ENCODE assay signal across 8 cellular contexts in the genomic region with DNA sequence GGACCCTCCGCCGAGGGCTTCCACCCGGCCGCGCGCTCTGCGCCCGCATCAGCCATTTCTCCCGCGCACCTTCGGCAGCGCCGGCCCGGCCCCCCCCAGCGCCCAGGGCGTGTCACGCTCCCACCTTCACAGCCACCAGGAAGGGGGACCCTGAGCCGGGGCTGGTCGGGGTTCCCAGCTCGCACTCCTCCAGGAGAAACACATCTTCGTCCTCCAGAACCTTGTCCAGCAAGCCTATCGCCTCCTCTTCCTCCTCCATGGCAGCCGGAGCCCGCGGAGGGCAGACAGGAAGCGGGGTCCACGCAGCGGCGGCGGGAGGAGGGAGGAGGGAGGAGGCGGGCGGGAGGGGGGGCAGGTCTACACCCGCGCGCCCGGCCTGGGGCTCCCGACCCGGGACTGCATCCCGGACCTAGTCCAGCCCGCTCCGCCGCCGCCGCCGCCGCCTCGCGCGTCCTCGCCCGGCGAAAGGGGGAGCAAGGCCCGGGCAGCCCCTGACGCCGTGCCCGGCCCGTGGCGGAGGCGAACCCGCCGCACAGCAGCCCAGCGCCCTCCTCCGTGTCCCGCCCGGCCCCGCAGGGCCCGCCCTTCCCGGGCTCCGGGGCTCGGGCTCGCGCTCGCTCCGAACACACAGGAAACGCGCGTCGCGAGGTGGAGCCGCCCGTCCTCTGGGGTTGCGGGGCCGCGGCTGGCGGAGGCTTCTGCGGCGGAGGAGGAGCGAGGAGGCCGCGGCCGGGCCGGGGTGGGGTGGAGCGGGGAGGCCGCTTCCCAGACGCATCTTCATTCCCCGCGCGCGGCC.
DNase-seq lines count a peak whose midpoint lies in the region; ATAC-seq and TF ChIP-seq lines count a peak whose summit lies in the region.

No MANE protein-coding gene starts in this region.

- H2BK120ac ChIP-seq in H9 (ENCODE audit: low read depth, low read length, poor library complexity, severe bottlenecking), result no peak overlapping the region

- H3K4me2 ChIP-seq in H9 (ENCODE audit: insufficient read depth, insufficient read length, low read length), result peak overlapping the region; percentile 32

- no peak overlapping the region for H2BK12ac ChIP-seq in H9 (ENCODE audit: insufficient read length, low read depth, low read length)

- no peak overlapping the region for H3K56ac ChIP-seq in H9 (ENCODE audit: insufficient read length, low read depth, low read length)

- no peak overlapping the region for H3K4ac ChIP-seq in H9 (ENCODE audit: low read depth, low read length)

- peak overlapping the region; percentile 69 to 82 for H3K4me3 Mint-ChIP-seq in H9

- no peaks in the 10 kb centered on the region; a peak in 1 of 5 replicates for H3K9me3 Mint-ChIP-seq in H9

- H3K9me3 ChIP-seq in H9 (ENCODE audit: control insufficient read depth, low read depth, low read length) (no peaks in the 10 kb centered on the region), RWPE2 (ENCODE audit: severe bottlenecking) (no peaks in the 10 kb centered on the region)

- DNase-seq in CD1c-positive myeloid dendritic cell (ENCODE audit: extremely low spot score), result peak; percentile 63
- DNase-seq in H9, result no peak
- DNase-seq in RWPE2 (ENCODE audit: low spot score), result no peak
- peak; percentile 69 for DNase-seq in activated naive CD4-positive, alpha-beta T cell treated with anti-CD3 and anti-CD28 coated beads, Interleukin-2, amount 50 U/mL, for 16 hours
- DNase-seq in cardiac septum (ENCODE audit: low spot score), result peak; percentile 88
- DNase-seq in NCI-H1694 treated with DMSO at 0.1 percent for 48 hours (lab: John Stamatoyannopoulos, UW), result no peak

- peak; percentile 33 for ATAC-seq in RWPE2 (ENCODE audit: low read depth)
- no peak for ATAC-seq in GM21515 (IDR thresholded peaks at IDR 0.05; ENCODE audit: unreplicated experiment)

- H3K4me3 ChIP-seq in RWPE2 (ENCODE audit: severe bottlenecking) (peak overlapping the region; percentile 67), rectal smooth muscle tissue (ENCODE audit: low read length) (peak overlapping the region; percentile 80)

- no peak overlapping the region for H3K23ac ChIP-seq in H9 (ENCODE audit: insufficient read length, low read depth, low read length)

- no peaks in the 10 kb centered on the region; the same call in 1 of the 2 replicates for H3K27me3 ChIP-seq in H9 (ENCODE audit: insufficient read depth, low read length)
- no peaks in the 10 kb centered on the region for H3K27me3 ChIP-seq in RWPE2 (ENCODE audit: insufficient read depth, poor library complexity, severe bottlenecking)
- no peaks in the 10 kb centered on the region for H3K27me3 ChIP-seq in rectal smooth muscle tissue (ENCODE audit: control insufficient read depth, insufficient read depth, low read length)

- no peak overlapping the region for H3K18ac ChIP-seq in H9 (ENCODE audit: insufficient read length, low read depth, low read length)

- TF ChIP-seq CTCF in H9 (conservative IDR thresholded peaks at IDR 0.05) (no peak), RWPE2 (IDR thresholded peaks at IDR 0.05; ENCODE audit: poor library complexity, severe bottlenecking) (no peak)

- H3K36me3 ChIP-seq in RWPE2 (ENCODE audit: low read depth) (no peaks in the 10 kb centered on the region), rectal smooth muscle tissue (ENCODE audit: control insufficient read depth, insufficient read depth, low read length) (no peaks in the 10 kb centered on the region)

- H3K79me2 ChIP-seq in H9 (ENCODE audit: insufficient read depth, low read length), result no peaks in the 10 kb centered on the region

- no peak overlapping the region for H3K27ac Mint-ChIP-seq in H9

- H3K4me1 ChIP-seq in H9 (ENCODE audit: insufficient read depth, low read length) (peaks cover 5% of the 10 kb centered on the region; the same call in 1 of the 2 replicates), RWPE2 (ENCODE audit: insufficient read depth, poor library complexity, severe bottlenecking) (peaks cover 27% of the 10 kb centered on the region), rectal smooth muscle tissue (ENCODE audit: control insufficient read depth, insufficient read depth, low read length) (peaks cover 13% of the 10 kb centered on the region)

- no peak overlapping the region for H2AK5ac ChIP-seq in H9 (ENCODE audit: insufficient read length, low read length)

- intact Hi-C loops in cardiac septum (cut with DNase I), result no loop called here

- H4K5ac ChIP-seq in H9 (ENCODE audit: insufficient read length, low read depth, low read length), result no peak overlapping the region

- peaks cover 0 to 4% (median 0%) of the 10 kb centered on the region in 3 experiments; a peak in 4 of 7 replicates for H3K36me3 Mint-ChIP-seq in H9 (ENCODE audit: insufficient read depth in 1 of 3, low read depth in 3 of 3)

- H3K9ac ChIP-seq in H9 (ENCODE audit: extremely low read depth, insufficient read length, low read length) (no peak overlapping the region), rectal smooth muscle tissue (ENCODE audit: low read length) (peak overlapping the region; percentile 66)

- no peak overlapping the region for H2BK5ac ChIP-seq in H9 (ENCODE audit: insufficient read length, low read length)

- no CpG with 5 or more reads among the region's 99 CpGs for WGBS in H9 (ENCODE audit: extremely low coverage, insufficient read length, low lambda C conversion rate)

- H2AFZ ChIP-seq in H9 (ENCODE audit: low read length), result no peak overlapping the region

- no peaks in the 10 kb centered on the region for H4K20me1 ChIP-seq in H9 (ENCODE audit: control insufficient read depth, insufficient read depth, insufficient read length)

- H3K23me2 ChIP-seq in H9 (ENCODE audit: insufficient read length, low read depth, low read length, poor library complexity, severe bottlenecking), result peaks cover 4% of the 10 kb centered on the region

- H3K27ac ChIP-seq in H9 (ENCODE audit: insufficient read length, low read depth, low read length) (no peak overlapping the region), RWPE2 (ENCODE audit: poor library complexity, severe bottlenecking) (peak overlapping the region; percentile 86), rectal smooth muscle tissue (ENCODE audit: low read depth, low read length) (peak overlapping the region; percentile 82)

- peaks cover 21 to 42% of the 10 kb centered on the region in 2 experiments for H3K4me1 Mint-ChIP-seq in H9

- no peak overlapping the region for H2BK15ac ChIP-seq in H9 (ENCODE audit: low read depth, low read length)

- no peak overlapping the region for H4K91ac ChIP-seq in H9 (ENCODE audit: insufficient read length, low read depth, low read length)

- peaks cover 36% of the 10 kb centered on the region for H3K27me3 Mint-ChIP-seq in H9 (ENCODE audit: low read depth)

- no peak overlapping the region for H3K14ac ChIP-seq in H9 (ENCODE audit: insufficient read depth, low read length)

- no peak overlapping the region for H2BK20ac ChIP-seq in H9 (ENCODE audit: low read depth, low read length, poor library complexity, severe bottlenecking)

- H3T11ph ChIP-seq in H9 (ENCODE audit: low read length), result no peak overlapping the region

- H3K79me1 ChIP-seq in H9 (ENCODE audit: insufficient read depth, low read depth, low read length, poor library complexity, severe bottlenecking), result no peaks in the 10 kb centered on the region

- H4K8ac ChIP-seq in H9 (replicated peaks; ENCODE audit: insufficient read length, low read depth, low read length), result no peak overlapping the region

Comparison
In these comparisons a context has a peak if more than half of its experiments do, and no peak if none do; other contexts are left out.
1. DNase-seq: peak in CD1c-positive myeloid dendritic cell (single experiment), activated naive CD4-positive, alpha-beta T cell treated with anti-CD3 and anti-CD28 coated beads, Interleukin-2, amount 50 U/mL, for 16 hours (single experiment) and cardiac septum (single experiment); none in H9 (single experiment), RWPE2 (single experiment) and NCI-H1694 treated with DMSO at 0.1 percent for 48 hours (single experiment).